ENCODE assay signal across 8 cellular contexts in the genomic region with DNA sequence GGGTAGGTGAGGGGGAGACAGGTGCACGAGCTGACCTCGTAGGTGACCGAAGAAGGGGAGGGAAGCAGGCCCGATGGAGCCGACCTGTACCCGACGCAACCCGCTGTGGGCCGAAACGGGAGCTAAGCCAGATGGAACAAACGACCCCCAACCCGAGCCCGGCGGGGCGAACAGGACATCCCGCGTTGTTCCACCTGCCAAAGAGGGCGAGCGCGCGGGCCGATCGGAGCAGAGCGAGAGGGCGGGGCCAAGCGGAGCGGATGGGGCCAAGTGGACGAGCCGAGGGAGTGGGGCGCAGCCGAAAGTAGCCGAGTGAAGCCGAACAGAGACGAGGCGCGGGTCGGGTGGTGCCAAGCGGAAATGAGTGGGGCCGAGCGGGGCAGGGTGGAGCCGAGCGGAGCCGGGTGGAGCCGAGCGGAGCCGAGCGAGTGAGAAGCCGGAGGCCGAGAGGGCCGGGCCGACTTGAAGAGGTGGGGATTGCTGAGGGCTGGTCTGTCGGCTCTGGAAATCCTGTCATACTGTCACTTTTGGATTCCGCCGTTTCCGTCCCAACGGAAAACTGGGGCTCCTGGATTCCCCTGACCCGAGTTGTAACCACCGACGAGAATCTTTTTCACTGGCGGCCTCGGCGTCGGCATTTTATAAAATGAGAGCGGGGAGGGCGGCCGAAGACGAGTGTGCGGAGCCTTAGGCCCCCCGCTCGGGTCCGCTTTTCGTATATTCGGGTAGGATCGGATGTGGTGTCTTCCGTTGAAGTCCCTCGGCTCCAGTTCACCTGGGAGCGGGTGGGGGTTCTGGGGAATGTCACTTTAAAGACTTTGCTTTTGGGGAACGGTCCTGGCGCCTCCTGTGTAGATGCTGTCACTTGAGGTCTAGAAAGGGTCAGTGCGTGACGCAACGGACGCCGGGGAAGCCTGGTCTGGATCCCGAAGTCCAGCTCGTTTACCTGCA. TPM values are rescaled to one million over a fixed set of nuclear protein-coding genes. Genes with fewer than 3 reads are reported as not detected.
A peak's percentile ranks its signal among the peaks of the same experiment; 100 is the strongest.
DNase-seq lines count a peak whose midpoint lies in the region; ATAC-seq and TF ChIP-seq lines count a peak whose summit lies in the region.

No MANE protein-coding gene starts in this region.

- H3K9me3 Mint-ChIP-seq in endodermal cell, result peaks cover 30% of the 10 kb centered on the region

- ATAC-seq in GM18873 (IDR thresholded peaks at IDR 0.05; ENCODE audit: low FRiP score, unreplicated experiment), result peak; percentile 91
- peak; percentile 99 for ATAC-seq in HG03139 (IDR thresholded peaks at IDR 0.05; ENCODE audit: unreplicated experiment)

- WGBS in endodermal cell (ENCODE audit: insufficient coverage in 1 of 2, insufficient read length in 1 of 2), 2 experiments, result 5 to 8% methylated on average over 31 to 86 of the region's 86 CpGs

- H3K27me3 Mint-ChIP-seq in endodermal cell (ENCODE audit: insufficient read depth), result peaks cover 47% of the 10 kb centered on the region

- H3K4me1 ChIP-seq in endodermal cell (ENCODE audit: control insufficient read depth, insufficient read depth, low read length), result no peaks in the 10 kb centered on the region

- H3K36me3 ChIP-seq in endodermal cell (ENCODE audit: control insufficient read depth, insufficient read depth, low read length), result no peaks in the 10 kb centered on the region

- no peak overlapping the region for H3K27ac ChIP-seq in endodermal cell (ENCODE audit: low read depth, low read length)

- H3K9ac ChIP-seq in endodermal cell (ENCODE audit: extremely low read depth, low read length, poor library complexity, severe bottlenecking), result peak overlapping the region; percentile 46

- H3K27me3 ChIP-seq in endodermal cell (ENCODE audit: control insufficient read depth, insufficient read depth, low read length, poor library complexity, severe bottlenecking), result peaks cover 17% of the 10 kb centered on the region

- H3K4me1 Mint-ChIP-seq in endodermal cell, result peaks cover 2% of the 10 kb centered on the region

- peak overlapping the region; percentile 88 for H3K4me3 ChIP-seq in endodermal cell (ENCODE audit: low read length)

- DNase-seq in AG08395 (ENCODE audit: low spot score) (peak; percentile 97), NCI-H69 (lab: John Stamatoyannopoulos, UW) (peak; percentile 78), endodermal cell (peak; percentile 99), mesenteric fat pad (ENCODE audit: low spot score) (peak; percentile 99)
- peak; percentile 86 for DNase-seq in activated CD8-positive, alpha-beta memory T cell treated with anti-CD3 and anti-CD28 coated beads, Interleukin-2, amount 50 U/mL, for 24 hours (ENCODE audit: extremely low read depth)
- DNase-seq in stimulated activated CD8-positive, alpha-beta memory T cell treated with anti-CD3 and anti-CD28 coated beads, Interleukin-12 subunit alpha, Interleukin-12 subunit beta, amount 100 ng/mL, for 24 hours (ENCODE audit: extremely low read depth), result peak; percentile 88

- H3K9me3 ChIP-seq in endodermal cell (ENCODE audit: control insufficient read depth, low read length), result peaks cover 44% of the 10 kb centered on the region

- peak overlapping the region; percentile 74 for H3K4me3 Mint-ChIP-seq in endodermal cell

- H3K36me3 Mint-ChIP-seq in endodermal cell (ENCODE audit: low read depth), result peaks cover 10% of the 10 kb centered on the region

- peak overlapping the region; percentile 52 for H3K27ac Mint-ChIP-seq in endodermal cell

- no peak for TF ChIP-seq CTCF in endodermal cell (conservative IDR thresholded peaks at IDR 0.05)

RNA-seq across cellular contexts. Expression of a gene that starts 15.6 kb away (rescaled TPM):
- total RNA-seq in endodermal cell (under 1 TPM in 1 of 2 donors, not detected in 1; 0.13 TPM), mesenteric fat pad (not detected)
- 4.3 TPM for polyA plus RNA-seq in endodermal cell (2013, experiment 1 of 2)
- polyA plus RNA-seq in endodermal cell (2013, experiment 2 of 2), result 4.1 TPM
